In the genomic region with DNA sequence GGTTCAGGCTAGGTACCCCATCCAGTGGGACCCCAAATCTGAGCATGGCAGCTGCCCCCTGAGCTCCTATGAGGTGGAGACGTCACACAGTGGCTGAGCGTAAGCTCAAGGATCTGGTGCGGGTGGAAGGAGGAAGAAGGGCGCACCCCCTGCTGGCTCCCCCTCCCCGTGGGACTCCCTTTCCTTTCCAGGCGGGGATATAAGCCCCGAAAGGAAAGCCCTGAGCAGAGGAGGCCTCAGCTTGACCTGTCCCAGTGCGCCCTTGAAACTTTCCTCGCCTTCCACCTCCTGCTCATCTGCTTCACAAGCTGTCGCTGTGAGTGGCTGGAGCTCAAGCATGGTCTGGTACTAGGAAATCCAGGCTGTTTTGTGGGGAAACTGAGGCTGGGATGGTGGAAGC, we compare ENCODE assay signal across 1 cellular context.
TF ChIP-seq lines count a peak whose summit lies in the region.

No MANE protein-coding gene starts in this region.

TF ChIP-seq in HCT116, 20 proteins besides CTCF, POLR2A, EP300 and RAD21 (continued from another document):
- TF ChIP-seq, protein P1, sequence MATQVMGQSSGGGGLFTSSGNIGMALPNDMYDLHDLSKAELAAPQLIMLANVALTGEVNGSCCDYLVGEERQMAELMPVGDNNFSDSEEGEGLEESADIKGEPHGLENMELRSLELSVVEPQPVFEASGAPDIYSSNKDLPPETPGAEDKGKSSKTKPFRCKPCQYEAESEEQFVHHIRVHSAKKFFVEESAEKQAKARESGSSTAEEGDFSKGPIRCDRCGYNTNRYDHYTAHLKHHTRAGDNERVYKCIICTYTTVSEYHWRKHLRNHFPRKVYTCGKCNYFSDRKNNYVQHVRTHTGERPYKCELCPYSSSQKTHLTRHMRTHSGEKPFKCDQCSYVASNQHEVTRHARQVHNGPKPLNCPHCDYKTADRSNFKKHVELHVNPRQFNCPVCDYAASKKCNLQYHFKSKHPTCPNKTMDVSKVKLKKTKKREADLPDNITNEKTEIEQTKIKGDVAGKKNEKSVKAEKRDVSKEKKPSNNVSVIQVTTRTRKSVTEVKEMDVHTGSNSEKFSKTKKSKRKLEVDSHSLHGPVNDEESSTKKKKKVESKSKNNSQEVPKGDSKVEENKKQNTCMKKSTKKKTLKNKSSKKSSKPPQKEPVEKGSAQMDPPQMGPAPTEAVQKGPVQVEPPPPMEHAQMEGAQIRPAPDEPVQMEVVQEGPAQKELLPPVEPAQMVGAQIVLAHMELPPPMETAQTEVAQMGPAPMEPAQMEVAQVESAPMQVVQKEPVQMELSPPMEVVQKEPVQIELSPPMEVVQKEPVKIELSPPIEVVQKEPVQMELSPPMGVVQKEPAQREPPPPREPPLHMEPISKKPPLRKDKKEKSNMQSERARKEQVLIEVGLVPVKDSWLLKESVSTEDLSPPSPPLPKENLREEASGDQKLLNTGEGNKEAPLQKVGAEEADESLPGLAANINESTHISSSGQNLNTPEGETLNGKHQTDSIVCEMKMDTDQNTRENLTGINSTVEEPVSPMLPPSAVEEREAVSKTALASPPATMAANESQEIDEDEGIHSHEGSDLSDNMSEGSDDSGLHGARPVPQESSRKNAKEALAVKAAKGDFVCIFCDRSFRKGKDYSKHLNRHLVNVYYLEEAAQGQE (IDR thresholded peaks at IDR 0.05; ENCODE audit: low read depth): no peak
- TF ChIP-seq TCF7L2 (IDR thresholded peaks at IDR 0.05; ENCODE audit: borderline replicate concordance, extremely low read depth, insufficient read depth, insufficient read length): no peak
